Comparison of ENCODE assay signal across 10 cellular contexts in the genomic region with DNA sequence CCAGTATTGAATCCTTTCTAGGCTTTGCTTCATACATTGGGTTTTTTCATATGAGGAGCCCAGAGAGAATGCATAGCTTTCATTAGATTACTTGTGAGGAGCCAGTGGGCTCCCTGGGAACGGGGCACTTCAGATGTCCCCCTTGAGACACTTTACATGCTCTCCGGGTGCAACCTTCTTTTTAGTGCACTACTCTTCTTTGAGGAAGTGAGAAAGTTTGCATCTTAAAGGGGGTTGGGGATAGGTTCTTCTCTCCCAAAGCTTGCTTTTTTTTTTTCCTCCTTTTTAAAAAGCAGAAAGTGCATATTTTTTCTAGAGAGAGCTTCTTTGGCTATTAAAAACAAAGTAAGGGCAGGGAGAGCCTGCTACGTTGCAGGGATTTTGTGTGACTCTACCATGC. TPM values are rescaled to one million over a fixed set of nuclear protein-coding genes. Genes with fewer than 3 reads are reported as not detected.
DNase-seq lines count a peak whose midpoint lies in the region; ATAC-seq and TF ChIP-seq lines count a peak whose summit lies in the region.
"Had no signal": no experiment of that assay in that cellular context is flagged by ENCODE, and none has a peak within 500 bp of the region (broad histone marks: within the 10 kb centered on the region; RNA-seq: fewer than 3 reads in every experiment).

No MANE protein-coding gene starts in this region.

- H4K20me1 ChIP-seq in SU-DHL-6 (ENCODE audit: low read depth, low read length), result peaks cover 6% of the 10 kb centered on the region; the same call in 1 of the 2 replicates

- TF ChIP-seq POLR2A in spleen (IDR thresholded peaks at IDR 0.05) (no peak), upper lobe of left lung (IDR thresholded peaks at IDR 0.05) (no peak)

- TF ChIP-seq CTCF in GM13976 (IDR thresholded peaks at IDR 0.05; ENCODE audit: borderline replicate concordance, control extremely low read depth, extremely low read depth, insufficient read depth, missing control alignments) (no peak), SU-DHL-6 (IDR thresholded peaks at IDR 0.05; ENCODE audit: insufficient read depth, low read length, poor library complexity, severe bottlenecking) (no peak), spleen (IDR thresholded peaks at IDR 0.05 in 8 of 11, conservative IDR thresholded peaks at IDR 0.05 in 3 of 11) (no peak), upper lobe of left lung (IDR thresholded peaks at IDR 0.05) (no peak)

- no peak for TF ChIP-seq EP300 in upper lobe of left lung (IDR thresholded peaks at IDR 0.05)

- H3K9me3 ChIP-seq in SU-DHL-6 (ENCODE audit: insufficient read depth, low read length) (no peaks in the 10 kb centered on the region), spleen (no peaks in the 10 kb centered on the region), upper lobe of left lung (no peaks in the 10 kb centered on the region)

- H2AFZ ChIP-seq in SU-DHL-6 (ENCODE audit: low read depth, low read length, severe bottlenecking), result no peak overlapping the region

- H3K36me3 ChIP-seq in SU-DHL-6 (ENCODE audit: low read length) (no peaks in the 10 kb centered on the region), spleen (peaks cover 0 to 12% (median 0%) of the 10 kb centered on the region in 6 donors), upper lobe of left lung (no peaks in the 10 kb centered on the region)

- peaks cover 28 to 54% of the 10 kb centered on the region in 2 donors for H3K36me3 Mint-ChIP-seq in activated naive CD4-positive, alpha-beta T cell treated with anti-CD3 and anti-CD28 coated beads, Interleukin-2, amount 50 U/mL, for 72 hours

- H3K27me3 ChIP-seq in SU-DHL-6 (ENCODE audit: low read length) (no peaks in the 10 kb centered on the region), spleen (replicated peaks in 1 of 7) (no peaks in the 10 kb centered on the region), upper lobe of left lung (no peaks in the 10 kb centered on the region)

- H3K4me2 ChIP-seq in SU-DHL-6 (ENCODE audit: low read depth, low read length, poor library complexity, severe bottlenecking), result peak overlapping the region; percentile 91

- intact Hi-C loops in spleen (cut with DNase I; ENCODE audit: low total_unique reads), result loop anchor here (5.0 kb wide), 1 partner anchor 62 kb away; the partner anchor contains the start of gene CYP2U1
- intact Hi-C loops in left colon (cut with DNase I, micrococcal nuclease), result no loop called here

- ATAC-seq in GM19452 (IDR thresholded peaks at IDR 0.05; ENCODE audit: unreplicated experiment), result peak; percentile 20
- peak; percentile 41 for ATAC-seq in HG03095 (IDR thresholded peaks at IDR 0.05; ENCODE audit: unreplicated experiment)
- no peak for ATAC-seq in left colon
- no peak for ATAC-seq in upper lobe of left lung (ENCODE audit: low FRiP score in 2 of 2)
- no peak for ATAC-seq in activated naive CD4-positive, alpha-beta T cell treated with anti-CD3 and anti-CD28 coated beads, Interleukin-2, amount 50 U/mL, for 72 hours

- peak overlapping the region; percentile 41 for H3K9ac ChIP-seq in SU-DHL-6 (ENCODE audit: low read length)

- 35 to 62% (median 48%) methylated on average over 3 of the region's 3 CpGs for WGBS in spleen, 5 donors
- 48 to 70% methylated on average over 3 of the region's 3 CpGs for WGBS in upper lobe of left lung, 2 donors

- H3K79me2 ChIP-seq in SU-DHL-6 (ENCODE audit: insufficient read depth, low read length), result peaks cover 87% of the 10 kb centered on the region

- H3K27ac ChIP-seq in SU-DHL-6 (ENCODE audit: low read depth, low read length) (peak overlapping the region; percentile 66), spleen (peak overlapping the region in 4 of 8 donors; percentile 3 to 22 (median 13)), upper lobe of left lung (no peak overlapping the region)

- in situ Hi-C loops in GM13976 (cut with MboI; ENCODE audit: low sequenced_read_pairs, unreplicated experiment), result no loop called here

- no peaks in the 10 kb centered on the region for H3K9me3 Mint-ChIP-seq in activated naive CD4-positive, alpha-beta T cell treated with anti-CD3 and anti-CD28 coated beads, Interleukin-2, amount 50 U/mL, for 72 hours
- H3K9me3 Mint-ChIP-seq: activated T-helper 2 cell treated with anti-CD3 and anti-CD28 coated beads, Interferon-gamma antibody, Interleukin-2, Interleukin-4, amounts not matched to agents 10 μg/mL and 5 μg/mL and 100 μg/mL, durations not matched to agents 14 hours and 24 hours and 36 hours had no signal

- DNase-seq in GM13976 (ENCODE audit: low spot score), result peak; percentile 51
- no peak for DNase-seq in spleen
- DNase-seq in left colon, result no peak
- DNase-seq in upper lobe of left lung, result no peak
- DNase-seq in activated naive CD4-positive, alpha-beta T cell treated with anti-CD3 and anti-CD28 coated beads, Interleukin-2, amount 50 U/mL, for 72 hours (ENCODE audit: low spot score in 2 of 2), result no peak
- DNase-seq: SHP77 had no signal

- H3K27ac Mint-ChIP-seq in activated naive CD4-positive, alpha-beta T cell treated with anti-CD3 and anti-CD28 coated beads, Interleukin-2, amount 50 U/mL, for 72 hours, result no peak overlapping the region
- H3K27ac Mint-ChIP-seq: activated T-helper 2 cell treated with anti-CD3 and anti-CD28 coated beads, Interferon-gamma antibody, Interleukin-2, Interleukin-4, amounts not matched to agents 10 μg/mL and 5 μg/mL and 100 μg/mL, durations not matched to agents 14 hours and 24 hours and 36 hours had no signal

- H3K4me1 ChIP-seq in spleen (peaks cover 16 to 73% (median 41%) of the 10 kb centered on the region in 6 donors), upper lobe of left lung (peaks cover 20 to 60% (median 41%) of the 10 kb centered on the region in 4 donors)

- peak overlapping the region; percentile 43 for H3K4me3 ChIP-seq in SU-DHL-6 (ENCODE audit: insufficient read depth, low read length, poor library complexity, severe bottlenecking)
- H3K4me3 ChIP-seq in spleen, result no peak overlapping the region
- H3K4me3 ChIP-seq in upper lobe of left lung, result no peak overlapping the region

- H3F3A ChIP-seq in SU-DHL-6 (ENCODE audit: insufficient read depth), result 0 out of 2 replicates have a peak, but pooled peaks cover 8% of the 10 kb centered on the region

- H3K9me2 ChIP-seq in SU-DHL-6 (replicated peaks; ENCODE audit: insufficient read depth, low read length), result no peaks in the 10 kb centered on the region

RNA-seq across cellular contexts. Expression of gene HADH, which starts 4.3 kb away (rescaled TPM):
- 10 to 100 TPM; 24.4 to 39.9 (median 27.6) TPM for total RNA-seq in spleen
- 10 to 100 TPM; 30.3 to 31.5 (median 31.3) TPM for polyA plus RNA-seq in spleen
- total RNA-seq in left colon, result 100 to 1,000 TPM; 145 to 147 TPM
- 10 to 100 TPM; 27.2 to 57.1 (median 36.1) TPM for total RNA-seq in upper lobe of left lung
- total RNA-seq in activated naive CD4-positive, alpha-beta T cell treated with anti-CD3 and anti-CD28 coated beads, Interleukin-2, amount 50 U/mL, for 72 hours, result 10 to 100 TPM; 44.0 to 48.1 TPM

Comparison
In these comparisons a context has a peak if more than half of its experiments do, and no peak if none do; other contexts are left out.
1. ATAC-seq: peak in GM19452 (single experiment) and HG03095 (single experiment); none in left colon (single experiment), upper lobe of left lung (0 of 2) and activated naive CD4-positive, alpha-beta T cell treated with anti-CD3 and anti-CD28 coated beads, Interleukin-2, amount 50 U/mL, for 72 hours (0 of 2).